2 cellular contexts compared by ENCODE assay signal in genomic region chr10:89546651-89547050, GRCh38.
ATAC-seq and TF ChIP-seq lines count a peak whose summit lies in the region.
"Not testable (repeated sequence)": the region's sequence is repeated elsewhere in the genome, so short reads cannot be mapped to it uniquely, and the experiment has no call there.

No MANE protein-coding gene starts in this region.

- H3K4me1 ChIP-seq in HEK293 (ENCODE audit: control insufficient read depth, insufficient read depth, low read length), result not testable (repeated sequence)

- POLR2A ChIA-PET in HEK293 (lab: Yijun Ruan, JAX), result not testable (repeated sequence)

- TF ChIP-seq CTCF in HEK293 (tag by site-specific recombination; IDR thresholded peaks at IDR 0.05), result not testable (repeated sequence)

- not testable (repeated sequence) for H3K4me3 ChIP-seq in HEK293 (ENCODE audit: low read depth, low read length)

- CTCF ChIA-PET in HEK293 (lab: Yijun Ruan, JAX), result not testable (repeated sequence)

- not testable (repeated sequence) for H3K9me3 ChIP-seq in HEK293 (ENCODE audit: control insufficient read depth, insufficient read depth, low read depth, low read length)

- H3K27ac ChIP-seq in HEK293 (ENCODE audit: extremely low read depth, low read depth, low read length), result not testable (repeated sequence)

- H3K36me3 ChIP-seq in HEK293 (ENCODE audit: control insufficient read depth in 2 of 2, insufficient read depth in 1 of 2, low read length in 2 of 2), result not testable (repeated sequence)

- not testable (repeated sequence) for ATAC-seq in SK-N-SH treated with all-trans-retinoic acid at 6 μM for 48 hours

TF ChIP-seq in HEK293, 187 proteins besides CTCF, POLR2A, EP300 and RAD21:
- TF ChIP-seq ZNF146 (tag by site-specific recombination; IDR thresholded peaks at IDR 0.05) (peak; percentile 89), ZNF580 (tag by site-specific recombination; IDR thresholded peaks at IDR 0.05) (0 out of 2 replicates have a peak, but pooled peaks have one; percentile 57)
TF ChIP-seq in HEK293: peak in this region for 2; not testable (repeated sequence) for 185.

TF ChIP-seq in SK-N-SH treated with all-trans-retinoic acid at 6 μM for 48 hours, 23 proteins besides CTCF, POLR2A, EP300 and RAD21:
- TF ChIP-seq ZNF8 (CRISPR knock-in tag; IDR thresholded peaks at IDR 0.05), result peak; percentile 78
